In genomic region chr3:23203651-23204111, GRCh38 we compare ENCODE assay signal across 1 cellular context.
TF ChIP-seq lines count a peak whose summit lies in the region.

No MANE protein-coding gene starts in this region.

TF ChIP-seq in GM12878, 131 proteins besides CTCF, POLR2A, EP300 and RAD21 (continued from another document):
- TF ChIP-seq RELB (IDR thresholded peaks at IDR 0.05; ENCODE audit: low read depth) (peak; percentile 72), IKZF2 (IDR thresholded peaks at IDR 0.05) (peak; percentile 69 to 78), YBX1 (IDR thresholded peaks at IDR 0.05) (no peak), MTA2 (IDR thresholded peaks at IDR 0.05; ENCODE audit: low read depth) (peak; percentile 36; the same call in 1 of the 2 replicates), TAF1 (IDR thresholded peaks at IDR 0.05; ENCODE audit: borderline replicate concordance, low read depth, low read length) (0 out of 2 replicates have a peak, but pooled peaks have one; percentile 8), SPI1 (IDR thresholded peaks at IDR 0.05; ENCODE audit: borderline replicate concordance, insufficient read depth, low read depth, low read length) (peak; percentile 64; the same call in 1 of the 2 replicates)
TF ChIP-seq in GM12878: peak in this region for 7.
